In genomic region chr9:129121483-129121882, GRCh38 we compare ENCODE assay signal across 16 cellular contexts. TPM values are rescaled to one million over a fixed set of nuclear protein-coding genes. Genes with fewer than 3 reads are reported as not detected.
DNase-seq lines count a peak whose midpoint lies in the region; ATAC-seq and TF ChIP-seq lines count a peak whose summit lies in the region.
"Had no signal": no experiment of that assay in that cellular context is flagged by ENCODE, and none has a peak within 500 bp of the region (broad histone marks: within the 10 kb centered on the region; RNA-seq: fewer than 3 reads in every experiment).

No MANE protein-coding gene starts in this region.

- H3K4me3 ChIP-seq in AG04450 (ENCODE audit: low read depth, low read length), result no peak overlapping the region
- H3K4me3 ChIP-seq: A549, heart right ventricle, thyroid gland had no signal

- peak overlapping the region; percentile 1 for H3K4me3 Mint-ChIP-seq in endothelial cell (ENCODE audit: unreplicated experiment)
- no peak overlapping the region for H3K4me3 Mint-ChIP-seq in neural crest cell
- H3K4me3 Mint-ChIP-seq: activated CD8-positive, alpha-beta T cell treated with anti-CD3 and anti-CD28 coated beads, Interleukin-2, amount 10 ng/mL, durations not matched to agents 7 days and 5 days had no signal

- TF ChIP-seq CTCF in AG04450 (IDR thresholded peaks at IDR 0.05; ENCODE audit: low read depth, low read length) (no peak), VCaP (conservative IDR thresholded peaks at IDR 0.05) (no peak), endothelial cell (IDR thresholded peaks at IDR 0.05; ENCODE audit: unreplicated experiment) (no peak), neural crest cell (conservative IDR thresholded peaks at IDR 0.05) (no peak)

- H3K4me1 Mint-ChIP-seq in endothelial cell (ENCODE audit: unreplicated experiment) (peaks cover 9% of the 10 kb centered on the region), neural crest cell (peaks cover 4% of the 10 kb centered on the region)

- H3K27ac ChIP-seq in AG04450 (ENCODE audit: low read depth, low read length), result peak overlapping the region; percentile 21
- H3K27ac ChIP-seq in VCaP, result 0 out of 2 replicates have a peak overlapping the region, but pooled peaks have one; percentile 6
- H3K27ac ChIP-seq: A549, heart right ventricle, thyroid gland had no signal

- H3K36me3 Mint-ChIP-seq in endothelial cell (ENCODE audit: low read depth, unreplicated experiment), result peaks cover 19% of the 10 kb centered on the region
- no peaks in the 10 kb centered on the region for H3K36me3 Mint-ChIP-seq in neural crest cell (ENCODE audit: low read depth)

- no peak for ATAC-seq in HG03280 (IDR thresholded peaks at IDR 0.05; ENCODE audit: unreplicated experiment)
- no peak for ATAC-seq in GM21619 (IDR thresholded peaks at IDR 0.05; ENCODE audit: unreplicated experiment)
- ATAC-seq: A549; activated CD8-positive, alpha-beta T cell treated with anti-CD3 and anti-CD28 coated beads, Interleukin-2, amount 10 ng/mL, durations not matched to agents 7 days and 5 days; heart right ventricle had no signal

- CTCF ChIA-PET in AG04450 (lab: Charles Lee), result interaction anchor here (2.7 kb wide), 1 partner anchor 10 kb away, joined by 19 read pairs; no protein-coding TSS in a partner anchor

- no peaks in the 10 kb centered on the region for H3K27me3 Mint-ChIP-seq in endothelial cell (ENCODE audit: unreplicated experiment)
- no peaks in the 10 kb centered on the region for H3K27me3 Mint-ChIP-seq in neural crest cell (ENCODE audit: low read depth)

- POLR2A ChIA-PET in AG04450 (lab: Yijun Ruan, JAX), result no interaction called here

- DNase-seq in AG04450 (ENCODE audit: low read depth, low spot score), result no peak
- DNase-seq in endothelial cell (ENCODE audit: low spot score), result no peak
- DNase-seq in neural crest cell (ENCODE audit: low read depth, low spot score), result no peak
- no peak for DNase-seq in activated T-cell treated with anti-CD3 and anti-CD28 coated beads, Interleukin-2, amount 50 U/mL, for 1 hour
- no peak for DNase-seq in OCI-M2 (lab: John Stamatoyannopoulos, UW; ENCODE audit: unreplicated experiment)
- DNase-seq: activated CD8-positive, alpha-beta T cell treated with anti-CD3 and anti-CD28 coated beads, Interleukin-2, amount 10 ng/mL, durations not matched to agents 7 days and 5 days; activated gamma-delta T cell; COR-L47; heart right ventricle; NCI-H146; OCI-M1; thyroid gland had no signal

- no peaks in the 10 kb centered on the region for H3K27me3 ChIP-seq in AG04450 (ENCODE audit: control insufficient read depth, insufficient read depth, low read length)
- H3K27me3 ChIP-seq: heart right ventricle, thyroid gland had no signal

- H3K9me3 Mint-ChIP-seq in endothelial cell (ENCODE audit: unreplicated experiment) (no peaks in the 10 kb centered on the region), neural crest cell (no peaks in the 10 kb centered on the region)

- H3K9me3 ChIP-seq in AG04450 (ENCODE audit: control insufficient read depth, insufficient read depth, low read length), result no peaks in the 10 kb centered on the region
- H3K9me3 ChIP-seq: A549, heart right ventricle, thyroid gland had no signal

- H3K27ac Mint-ChIP-seq in endothelial cell (ENCODE audit: unreplicated experiment) (no peak overlapping the region), neural crest cell (ENCODE audit: unreplicated experiment) (peak overlapping the region; percentile 84)

RNA-seq across cellular contexts. Expression of gene PTPA, which starts 10.3 kb away (rescaled TPM):
- polyA plus RNA-seq in AG04450 (2011; rRNA removed), result 140 and 159 TPM in 2 replicates
- polyA minus RNA-seq in AG04450 (2011; rRNA and poly(A)+ RNA removed), result 141 and 154 TPM in 2 replicates
- total RNA-seq in endothelial cell (ENCODE audit: unreplicated experiment) (120 TPM), neural crest cell (136 and 144 TPM in 2 replicates)

RNA-seq across cellular contexts. Expression of gene CRAT, which starts 10.9 kb away (rescaled TPM):
- polyA plus RNA-seq in AG04450 (2011; rRNA removed), result 24.3 and 29.3 TPM in 2 replicates
- 24.9 and 35.0 TPM in 2 replicates for polyA minus RNA-seq in AG04450 (2011; rRNA and poly(A)+ RNA removed)
- total RNA-seq in endothelial cell (ENCODE audit: unreplicated experiment) (42.9 TPM), neural crest cell (24.9 and 26.0 TPM in 2 replicates)

RNA-seq across cellular contexts. Expression of gene DOLPP1, which starts 40.6 kb away (rescaled TPM):
- polyA plus RNA-seq in AG04450 (2011; rRNA removed), result 11.9 and 13.2 TPM in 2 replicates
- 10.4 and 13.0 TPM in 2 replicates for polyA minus RNA-seq in AG04450 (2011; rRNA and poly(A)+ RNA removed)
- total RNA-seq in endothelial cell (ENCODE audit: unreplicated experiment) (21.4 TPM), neural crest cell (43.1 and 43.9 TPM in 2 replicates)

RNA-seq across cellular contexts. Expression of gene IER5L, which starts 56.6 kb away (rescaled TPM):
- polyA plus RNA-seq in AG04450 (2011; rRNA removed), result 4.9 TPM in 2 replicates
- polyA minus RNA-seq in AG04450 (2011; rRNA and poly(A)+ RNA removed), result 4.7 and 6.5 TPM in 2 replicates
- 5.2 TPM for total RNA-seq in endothelial cell (ENCODE audit: unreplicated experiment)
- total RNA-seq in neural crest cell, result 19.1 and 19.9 TPM in 2 replicates
